8 cellular contexts compared by ENCODE assay signal in the genomic region with DNA sequence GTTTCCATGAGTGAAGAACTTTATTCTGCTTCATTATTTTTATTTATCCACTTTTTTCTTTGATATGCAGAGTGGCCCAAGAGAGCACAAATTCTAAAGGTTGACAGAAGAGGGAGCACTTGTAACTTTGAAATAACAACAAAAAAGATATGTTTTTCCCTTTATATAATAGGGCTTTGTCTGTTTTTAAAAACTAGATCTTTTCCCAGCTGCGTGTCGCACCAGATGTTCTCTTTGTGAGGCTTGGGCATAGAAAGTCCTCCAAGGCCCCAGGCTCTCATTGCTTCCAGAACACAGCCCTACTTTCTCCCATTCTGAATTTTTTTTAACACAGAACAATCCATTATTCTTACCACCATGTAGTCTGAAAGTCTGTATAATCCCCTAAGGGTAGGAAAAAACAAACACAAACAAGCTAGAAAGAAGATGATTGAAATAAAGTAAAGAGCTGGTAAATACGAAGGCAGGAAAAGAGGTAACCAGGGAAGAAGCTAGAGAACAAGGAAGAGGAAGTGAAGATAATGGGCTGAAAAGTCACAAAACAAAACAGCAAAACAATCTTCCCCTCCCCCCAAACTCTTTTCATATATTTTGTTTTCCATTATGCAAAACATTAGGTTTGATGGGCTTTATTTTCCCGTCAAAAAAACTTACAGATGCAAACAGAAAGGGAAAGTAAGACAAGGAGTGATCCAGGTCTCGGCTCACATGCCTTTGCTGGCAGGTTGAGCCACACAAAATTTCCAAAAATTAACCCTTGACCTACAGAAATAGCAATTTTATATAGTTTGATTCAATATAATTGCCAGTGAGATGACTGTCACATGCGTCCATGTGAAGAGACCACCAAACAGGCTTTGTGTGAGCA.
DNase-seq lines count a peak whose midpoint lies in the region; ATAC-seq lines count a peak whose summit lies in the region.

No MANE protein-coding gene starts in this region.

- no peaks in the 10 kb centered on the region for H3K9me3 ChIP-seq in stomach smooth muscle (ENCODE audit: control insufficient read depth in 2 of 2, low read length in 2 of 2)

- no peaks in the 10 kb centered on the region for H3K36me3 ChIP-seq in stomach smooth muscle (ENCODE audit: control insufficient read depth in 2 of 2, insufficient read depth in 2 of 2, low read length in 2 of 2)

- DNase-seq in CD1c-positive myeloid dendritic cell (ENCODE audit: extremely low spot score) (peak; percentile 26), HT-29 (ENCODE audit: low spot score) (peak; percentile 21), anterior cingulate cortex (lab: John Stamatoyannopoulos, UW) (peak in 39 of 58 donors; percentile 6 to 89 (median 50)), hypothalamus (lab: John Stamatoyannopoulos, UW) (peak in 32 of 51 donors; percentile 4 to 87 (median 45))
- no peak for DNase-seq in stimulated activated CD8-positive, alpha-beta memory T cell treated with anti-CD3 and anti-CD28 coated beads, Interleukin-4, amount 100 ng/mL, for 48 hours

- H3K27me3 ChIP-seq in stomach smooth muscle (ENCODE audit: control insufficient read depth in 1 of 2, insufficient read depth in 2 of 2, low read length in 2 of 2) = no peaks in the 10 kb centered on the region

- ATAC-seq in GM21526 (IDR thresholded peaks at IDR 0.05; ENCODE audit: low FRiP score, unreplicated experiment) (no peak), GM19467 (IDR thresholded peaks at IDR 0.05; ENCODE audit: unreplicated experiment) (no peak)

- H3K27ac ChIP-seq in stomach smooth muscle (ENCODE audit: low read length) = peak overlapping the region; percentile 19

- no peak overlapping the region for H3K9ac ChIP-seq in stomach smooth muscle (ENCODE audit: low read length in 2 of 2)

- no peak overlapping the region for H3K4me3 ChIP-seq in stomach smooth muscle (ENCODE audit: low read length in 2 of 2)

- no peaks in the 10 kb centered on the region for H3K4me1 ChIP-seq in stomach smooth muscle (ENCODE audit: control insufficient read depth, insufficient read depth, low read length)
